ENCODE assay signal across 8 cellular contexts in the genomic region with DNA sequence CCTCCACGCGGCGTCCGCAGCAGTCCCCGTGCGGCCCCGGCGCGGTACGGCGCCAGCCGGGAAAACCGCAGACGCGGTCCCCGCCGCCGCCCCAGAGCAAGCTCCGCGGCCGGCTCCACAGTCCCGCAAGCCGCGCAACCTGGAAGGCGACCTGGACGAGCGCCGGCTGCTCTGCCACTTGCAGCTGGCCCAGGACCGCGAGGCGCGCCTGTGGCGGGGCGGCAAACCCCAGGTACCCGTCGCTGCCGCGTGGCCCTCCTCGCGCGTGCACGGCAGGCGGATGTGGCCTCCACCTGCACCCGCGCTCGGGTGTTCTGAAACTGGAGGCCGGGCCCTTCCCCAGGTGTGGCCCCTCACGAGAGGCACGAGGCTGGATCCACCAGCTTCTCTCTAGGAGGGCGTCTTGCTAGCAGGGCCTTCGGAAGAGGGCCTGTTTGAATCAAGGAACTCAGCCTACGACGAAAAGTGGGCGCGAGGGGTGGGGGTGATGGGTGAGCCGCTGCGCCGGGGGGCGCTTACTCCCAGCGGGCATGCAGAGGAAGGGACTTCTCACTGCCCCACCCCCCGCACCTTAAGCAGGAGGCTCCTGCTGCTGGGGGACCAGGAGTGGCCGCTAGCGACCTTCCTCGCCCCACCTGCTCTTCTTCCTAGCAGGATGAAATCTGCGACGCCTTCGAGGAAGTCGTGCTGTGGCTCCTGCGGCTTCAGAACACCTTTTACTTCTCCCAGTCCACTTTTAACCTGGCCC. TPM values are rescaled to one million over a fixed set of nuclear protein-coding genes. Genes with fewer than 3 reads are reported as not detected.
A peak's percentile ranks its signal among the peaks of the same experiment; 100 is the strongest.
DNase-seq lines count a peak whose midpoint lies in the region; ATAC-seq and TF ChIP-seq lines count a peak whose summit lies in the region.

No MANE protein-coding gene starts in this region.

- no peak overlapping the region for H3K27ac ChIP-seq in endodermal cell (ENCODE audit: low read depth, low read length)
- H3K27ac ChIP-seq in gastrocnemius medialis: no peak overlapping the region
- no peak overlapping the region for H3K27ac ChIP-seq in Karpas-422 (ENCODE audit: low read length)

- DNase-seq in GM13976 (ENCODE audit: low spot score) (peak; percentile 50), endodermal cell (peak; percentile 82), gastrocnemius medialis (no peak), nucleus accumbens (lab: John Stamatoyannopoulos, UW) (no peak), NCI-H1436 (lab: John Stamatoyannopoulos, UW) (no peak), NCI-H2196 treated with DMSO at 0.1 percent for 48 hours (lab: John Stamatoyannopoulos, UW; ENCODE audit: unreplicated experiment) (no peak), Karpas-422 (no peak)
- DNase-seq in activated CD4-positive, alpha-beta T cell treated with anti-CD3 and anti-CD28 coated beads for 1 hour: peak; percentile 37

- no peak overlapping the region for H2AFZ ChIP-seq in Karpas-422 (ENCODE audit: low read length)

- no peak overlapping the region for H3K4me2 ChIP-seq in Karpas-422 (ENCODE audit: low read depth, low read length, poor library complexity, severe bottlenecking)

- no peaks in the 10 kb centered on the region for H3K36me3 ChIP-seq in endodermal cell (ENCODE audit: control insufficient read depth, insufficient read depth, low read length)
- no peaks in the 10 kb centered on the region for H3K36me3 ChIP-seq in gastrocnemius medialis
- no peaks in the 10 kb centered on the region for H3K36me3 ChIP-seq in Karpas-422 (ENCODE audit: insufficient read depth, low read length)

- intact Hi-C loops in gastrocnemius medialis (cut with DNase I; ENCODE audit: low total_unique reads): loop anchor here (2.0 kb wide), 1 partner anchor 73 kb away; no protein-coding TSS in a partner anchor

- no peaks in the 10 kb centered on the region for H4K20me1 ChIP-seq in Karpas-422 (ENCODE audit: insufficient read depth, low read depth, low read length)

- TF ChIP-seq CTCF in GM13976 (IDR thresholded peaks at IDR 0.05; ENCODE audit: borderline replicate concordance, control extremely low read depth, extremely low read depth, insufficient read depth, missing control alignments): no peak
- no peak for TF ChIP-seq CTCF in endodermal cell (conservative IDR thresholded peaks at IDR 0.05)
- TF ChIP-seq CTCF in gastrocnemius medialis (IDR thresholded peaks at IDR 0.05 in 4 of 5, conservative IDR thresholded peaks at IDR 0.05 in 1 of 5): no peak

- 23 to 26% methylated on average over 21 to 69 of the region's 69 CpGs for WGBS in endodermal cell (ENCODE audit: insufficient coverage in 1 of 2, insufficient read length in 1 of 2), 2 experiments

- no peak overlapping the region for H3K27ac Mint-ChIP-seq in endodermal cell

- H3K9me2 ChIP-seq in Karpas-422 (replicated peaks; ENCODE audit: insufficient read depth, low read length): no peaks in the 10 kb centered on the region

- TF ChIP-seq POLR2A in gastrocnemius medialis (IDR thresholded peaks at IDR 0.05): no peak

- H3K79me2 ChIP-seq in Karpas-422 (ENCODE audit: low read length): no peaks in the 10 kb centered on the region

- ATAC-seq in gastrocnemius medialis: no peak

- peaks cover 4% of the 10 kb centered on the region for H3K9me3 Mint-ChIP-seq in endodermal cell

- H3K9ac ChIP-seq in endodermal cell (ENCODE audit: extremely low read depth, low read length, poor library complexity, severe bottlenecking) (no peak overlapping the region), Karpas-422 (ENCODE audit: low read length) (no peak overlapping the region)

- in situ Hi-C loops in GM13976 (cut with MboI; ENCODE audit: low sequenced_read_pairs, unreplicated experiment) (no loop called here), gastrocnemius medialis (cut with MboI; ENCODE audit: low sequenced_read_pairs in 4 of 4) (loop anchor here in 1 of 4 donors (10.0 kb wide), 1 partner anchor 77 kb away; no protein-coding TSS in a partner anchor)

- no peaks in the 10 kb centered on the region for H3K9me3 ChIP-seq in endodermal cell (ENCODE audit: control insufficient read depth, low read length)
- H3K9me3 ChIP-seq in gastrocnemius medialis: no peaks in the 10 kb centered on the region
- no peaks in the 10 kb centered on the region for H3K9me3 ChIP-seq in Karpas-422 (ENCODE audit: low read length)

- peaks cover 78% of the 10 kb centered on the region for H3K27me3 Mint-ChIP-seq in endodermal cell (ENCODE audit: insufficient read depth)

- H3K4me1 ChIP-seq in endodermal cell (ENCODE audit: control insufficient read depth, insufficient read depth, low read length) (no peaks in the 10 kb centered on the region), gastrocnemius medialis (peaks cover 0 to 2% of the 10 kb centered on the region in 2 donors), Karpas-422 (ENCODE audit: low read length) (no peaks in the 10 kb centered on the region)

- H3K4me1 Mint-ChIP-seq in endodermal cell: no peaks in the 10 kb centered on the region

- H3K36me3 Mint-ChIP-seq in endodermal cell (ENCODE audit: low read depth): no peaks in the 10 kb centered on the region

- peak overlapping the region; percentile 38 for H3K4me3 Mint-ChIP-seq in endodermal cell

- H3K4me3 ChIP-seq in endodermal cell (ENCODE audit: low read length): peak overlapping the region; percentile 70
- H3K4me3 ChIP-seq in gastrocnemius medialis: peak overlapping the region; percentile 24 to 43 (median 36)
- H3K4me3 ChIP-seq in Karpas-422 (ENCODE audit: low read length): no peak overlapping the region

- H3K27me3 ChIP-seq in endodermal cell (ENCODE audit: control insufficient read depth, insufficient read depth, low read length, poor library complexity, severe bottlenecking) (peaks cover 81% of the 10 kb centered on the region), gastrocnemius medialis (peaks cover 24 to 37% (median 37%) of the 10 kb centered on the region in 3 donors), Karpas-422 (ENCODE audit: low read length) (no peaks in the 10 kb centered on the region)

RNA-seq across cellular contexts. Expression of a gene that starts 0.6 kb away (rescaled TPM):
- total RNA-seq in endodermal cell (1 to 10 TPM; 1.2 to 1.3 TPM), gastrocnemius medialis (not detected)
- polyA plus RNA-seq in endodermal cell (2013, experiment 1 of 2): 0.21 TPM
- not detected for polyA plus RNA-seq in endodermal cell (2013, experiment 2 of 2)
- 0.15 TPM in 1 of 2 replicates, not detected in the other for total RNA-seq in Karpas-422 (2014; rRNA removed; shearing (Covaris generic); ENCODE audit: low replicate concordance)

RNA-seq across cellular contexts. Expression of a gene that starts 10.5 kb away (rescaled TPM):
- 10 to 100 TPM; 19.6 to 25.2 TPM for total RNA-seq in endodermal cell
- polyA plus RNA-seq in endodermal cell (2013, experiment 1 of 2): 14.6 TPM
- polyA plus RNA-seq in endodermal cell (2013, experiment 2 of 2): 14.7 TPM
- total RNA-seq in gastrocnemius medialis: 1 to 10 TPM; 2.5 to 4.2 (median 3.4) TPM
- total RNA-seq in Karpas-422 (2014; rRNA removed; shearing (Covaris generic); ENCODE audit: low replicate concordance): 17.6 and 23.1 TPM in 2 replicates

RNA-seq across cellular contexts. Expression of a gene that starts 29.2 kb away (rescaled TPM):
- total RNA-seq in endodermal cell (10 to 100 TPM; 49.0 to 56.7 TPM), gastrocnemius medialis (1 to 10 TPM; 5.2 to 7.9 (median 6.8) TPM)
- 44.7 TPM for polyA plus RNA-seq in endodermal cell (2013, experiment 1 of 2)
- polyA plus RNA-seq in endodermal cell (2013, experiment 2 of 2): 40.8 TPM
- 4.1 and 7.0 TPM in 2 replicates for total RNA-seq in Karpas-422 (2014; rRNA removed; shearing (Covaris generic); ENCODE audit: low replicate concordance)

Comparison
In these comparisons a context has a peak if more than half of its experiments do, and no peak if none do; other contexts are left out.
1. DNase-seq: peak in GM13976 (single experiment), activated CD4-positive, alpha-beta T cell treated with anti-CD3 and anti-CD28 coated beads for 1 hour (single experiment) and endodermal cell (single experiment); none in gastrocnemius medialis (0 of 2), nucleus accumbens (0 of 56), NCI-H1436 (single experiment), NCI-H2196 treated with DMSO at 0.1 percent for 48 hours (single experiment) and Karpas-422 (single experiment).